21 cellular contexts compared by ENCODE assay signal in the genomic region with DNA sequence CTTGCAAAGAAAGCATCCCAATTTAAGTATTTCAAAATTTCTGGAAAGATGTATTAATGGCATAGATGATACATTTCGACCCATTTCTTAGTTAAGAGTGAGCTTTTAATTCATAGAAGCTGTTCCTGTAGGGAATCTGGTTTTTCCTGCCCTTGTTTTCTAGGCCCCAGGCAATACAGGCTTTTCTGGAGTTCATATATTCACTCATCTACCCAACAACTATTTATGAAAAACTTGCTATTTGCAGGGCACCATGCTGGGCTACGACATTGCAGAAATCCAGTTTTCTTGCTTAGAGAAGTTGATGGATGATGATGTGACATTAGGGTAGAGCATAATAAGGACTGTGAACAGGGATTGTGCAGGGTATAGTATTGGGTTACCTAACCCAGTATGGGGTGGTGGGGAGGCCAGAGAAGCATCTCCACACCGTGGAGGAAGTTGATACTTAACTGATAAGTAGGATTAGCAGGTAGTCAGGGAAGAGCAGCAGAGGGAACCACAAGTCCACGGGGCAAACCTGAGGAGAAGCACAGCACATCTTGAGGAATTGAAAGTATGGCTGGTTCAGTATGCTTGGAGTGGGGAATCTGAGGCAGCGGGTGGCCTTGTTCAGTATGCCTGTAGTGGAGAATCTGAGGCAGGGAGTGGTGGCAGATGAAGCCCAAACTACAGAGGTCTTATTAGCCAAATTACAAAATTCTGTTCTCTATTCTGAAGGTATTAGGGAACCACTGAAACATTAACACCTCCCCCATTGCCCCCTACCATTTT.
DNase-seq lines count a peak whose midpoint lies in the region; ATAC-seq and TF ChIP-seq lines count a peak whose summit lies in the region.
"Had no signal": no experiment of that assay in that cellular context is flagged by ENCODE, and none has a peak within 500 bp of the region (broad histone marks: within the 10 kb centered on the region; RNA-seq: fewer than 3 reads in every experiment).

No MANE protein-coding gene starts in this region.

- no peaks in the 10 kb centered on the region for H3K27me3 ChIP-seq in RWPE2 (ENCODE audit: insufficient read depth, poor library complexity, severe bottlenecking)
- no peaks in the 10 kb centered on the region for H3K27me3 ChIP-seq in foreskin keratinocyte
- no peaks in the 10 kb centered on the region for H3K27me3 ChIP-seq in smooth muscle cell (ENCODE audit: low read depth)
- H3K27me3 ChIP-seq: BE2C, dorsolateral prefrontal cortex, transverse colon had no signal

- H3K4me2 ChIP-seq in smooth muscle cell, result no peak overlapping the region

- no peaks in the 10 kb centered on the region for H3F3A ChIP-seq in smooth muscle cell (ENCODE audit: low read depth)

- no peak overlapping the region for H3K9ac ChIP-seq in smooth muscle cell (ENCODE audit: low read depth)

- no peak overlapping the region for H3K4me3 ChIP-seq in RWPE2 (ENCODE audit: severe bottlenecking)
- H3K4me3 ChIP-seq in smooth muscle cell, result no peak overlapping the region
- H3K4me3 ChIP-seq: dorsolateral prefrontal cortex, GM12878, skin epidermis, transverse colon had no signal

- H3K9me3 ChIP-seq in RWPE2 (ENCODE audit: severe bottlenecking), result no peaks in the 10 kb centered on the region
- H3K9me3 ChIP-seq in smooth muscle cell (replicated peaks; ENCODE audit: low read depth), result no peaks in the 10 kb centered on the region
- H3K9me3 ChIP-seq: BE2C, transverse colon had no signal

- H3K79me2 ChIP-seq in smooth muscle cell (ENCODE audit: low read depth), result no peaks in the 10 kb centered on the region

- H3K4me1 ChIP-seq in RWPE2 (ENCODE audit: insufficient read depth, poor library complexity, severe bottlenecking), result peaks cover 29% of the 10 kb centered on the region
- H3K4me1 ChIP-seq in foreskin keratinocyte, result peaks cover 25% of the 10 kb centered on the region
- peaks cover 12% of the 10 kb centered on the region for H3K4me1 ChIP-seq in smooth muscle cell (ENCODE audit: low read depth)

- peak; percentile 24 for DNase-seq in NCI-H82 (lab: John Stamatoyannopoulos, UW)
- DNase-seq in NCI-H82 treated with DMSO at 0.1 percent for 48 hours (lab: John Stamatoyannopoulos, UW; ENCODE audit: unreplicated experiment), result no peak
- DNase-seq in RWPE2 (ENCODE audit: low spot score), result no peak
- no peak for DNase-seq in foreskin keratinocyte
- no peak for DNase-seq in smooth muscle cell (lab: John Stamatoyannopoulos, UW; ENCODE audit: unreplicated experiment)
- no peak for DNase-seq in NCI-H345 (lab: John Stamatoyannopoulos, UW)
- DNase-seq in Right ventricle myocardium superior, result no peak
- DNase-seq: activated naive CD4-positive, alpha-beta T cell treated with anti-CD3 and anti-CD28 coated beads, Interleukin-2, amount 50 U/mL, for 16 hours; aorta; BE2C; DND-41; dorsolateral prefrontal cortex; NCI-H1417 treated with DMSO at 0.1 percent for 48 hours; NCI-H2107; NCI-H524 treated with DMSO at 0.1 percent for 48 hours; SIG-M5; stimulated activated naive CD4-positive, alpha-beta T cell treated with Interleukin-2 at 50 U/mL for 16 hours; transverse colon had no signal

- ATAC-seq in RWPE2 (ENCODE audit: low read depth), result no peak
- peak; percentile 38 for ATAC-seq in foreskin keratinocyte
- no peak for ATAC-seq in GM19467 (IDR thresholded peaks at IDR 0.05; ENCODE audit: unreplicated experiment)
- ATAC-seq in Right ventricle myocardium superior (ENCODE audit: poor library complexity), result no peak
- ATAC-seq: GM12878 had no signal

- no peaks in the 10 kb centered on the region for H3K36me3 ChIP-seq in RWPE2 (ENCODE audit: low read depth)
- no peaks in the 10 kb centered on the region for H3K36me3 ChIP-seq in smooth muscle cell (ENCODE audit: low read depth)
- H3K36me3 ChIP-seq: BE2C, transverse colon had no signal

- H3K27ac ChIP-seq in RWPE2 (ENCODE audit: poor library complexity, severe bottlenecking) (peak overlapping the region; percentile 68), foreskin keratinocyte (no peak overlapping the region), smooth muscle cell (ENCODE audit: low read depth) (peak overlapping the region; percentile 59)
- H3K27ac ChIP-seq: dorsolateral prefrontal cortex, skin epidermis, transverse colon had no signal

- no peaks in the 10 kb centered on the region for H4K20me1 ChIP-seq in smooth muscle cell (ENCODE audit: low read depth)

- 66% methylated on average over 5 of the region's 5 CpGs for WGBS in smooth muscle cell (ENCODE audit: low lambda C conversion rate)

- TF ChIP-seq CTCF in RWPE2 (IDR thresholded peaks at IDR 0.05; ENCODE audit: poor library complexity, severe bottlenecking), result no peak
- no peak for TF ChIP-seq CTCF in foreskin keratinocyte (conservative IDR thresholded peaks at IDR 0.05)
- no peak for TF ChIP-seq CTCF in smooth muscle cell (IDR thresholded peaks at IDR 0.05; ENCODE audit: borderline replicate concordance, insufficient read depth, poor library complexity, severe bottlenecking)

- intact Hi-C loops in Right ventricle myocardium superior (cut with DNase I), result no loop called here

- no peak overlapping the region for H2AFZ ChIP-seq in smooth muscle cell (ENCODE audit: low read depth)
